ENCODE assay signal across 8 cellular contexts in genomic region chr7:95476904-95477594, GRCh38. TPM values are rescaled to one million over a fixed set of nuclear protein-coding genes. Genes with fewer than 3 reads are reported as not detected.
DNase-seq lines count a peak whose midpoint lies in the region; ATAC-seq and TF ChIP-seq lines count a peak whose summit lies in the region.

No MANE protein-coding gene starts in this region.

- H3K36me3 Mint-ChIP-seq in activated CD4-positive, alpha-beta T cell treated with anti-CD3 and anti-CD28 coated beads for 36 hours (ENCODE audit: low read depth): no peaks in the 10 kb centered on the region

- POLR2A ChIA-PET in activated CD4-positive, alpha-beta T cell treated with anti-CD3 and anti-CD28 coated beads for 36 hours (lab: Charles Lee): no interaction called here

- peaks cover 8% of the 10 kb centered on the region for H3K27me3 Mint-ChIP-seq in activated CD4-positive, alpha-beta T cell treated with anti-CD3 and anti-CD28 coated beads for 36 hours

- no peak overlapping the region for H3K4me3 Mint-ChIP-seq in activated CD4-positive, alpha-beta T cell treated with anti-CD3 and anti-CD28 coated beads for 36 hours

- no peaks in the 10 kb centered on the region for H3K4me1 Mint-ChIP-seq in activated CD4-positive, alpha-beta T cell treated with anti-CD3 and anti-CD28 coated beads for 36 hours

- no peaks in the 10 kb centered on the region for H3K36me3 ChIP-seq in lung (ENCODE audit: control insufficient read depth in 2 of 2, insufficient read depth in 2 of 2, low read length in 2 of 2)

- peak; percentile 28 for DNase-seq in AG09319 (ENCODE audit: extremely low read depth, low read depth)
- DNase-seq in NCI-H2227 (lab: John Stamatoyannopoulos, UW; ENCODE audit: unreplicated experiment): peak; percentile 90
- peak; percentile 64 for DNase-seq in activated CD4-positive, alpha-beta T cell treated with anti-CD3 and anti-CD28 coated beads for 36 hours
- DNase-seq in ecto neural progenitor cell (ENCODE audit: low spot score): peak; percentile 59
- DNase-seq in lung (ENCODE audit: low spot score): peak; percentile 67
- DNase-seq in stimulated activated CD8-positive, alpha-beta memory T cell treated with anti-CD3 and anti-CD28 coated beads, Interleukin-4, amount 100 ng/mL, for 48 hours: peak; percentile 52

- intact Hi-C loops in activated CD4-positive, alpha-beta T cell treated with anti-CD3 and anti-CD28 coated beads for 36 hours (cut with DNase I, micrococcal nuclease): loop anchor here (1.0 to 10.0 kb wide), 7 partner anchors 80 to 1028 kb away; partner anchors contain the start of genes PON3 (in 1 of the 2) and SGCE (in 1 of the 2)

- H3K27ac Mint-ChIP-seq in activated CD4-positive, alpha-beta T cell treated with anti-CD3 and anti-CD28 coated beads for 36 hours: no peak overlapping the region

- WGBS in lung, 2 donors: 10% methylated on average over 11 of the region's 11 CpGs

- ATAC-seq in GM18867 (IDR thresholded peaks at IDR 0.05; ENCODE audit: unreplicated experiment) (peak; percentile 72), HG03196 (IDR thresholded peaks at IDR 0.05; ENCODE audit: unreplicated experiment) (peak; percentile 51), lung (ENCODE audit: insufficient read depth, low FRiP score) (peak; percentile 49)
- ATAC-seq in activated CD4-positive, alpha-beta T cell treated with anti-CD3 and anti-CD28 coated beads for 36 hours: peak; percentile 47

- TF ChIP-seq CTCF in AG09319 (IDR thresholded peaks at IDR 0.05; ENCODE audit: low read depth, low read length): peak; percentile 73
- TF ChIP-seq CTCF in lung (IDR thresholded peaks at IDR 0.05; ENCODE audit: control extremely low read depth, extremely low read depth): peak; percentile 68

- no peak overlapping the region for H3K27ac ChIP-seq in lung (ENCODE audit: low read depth in 1 of 2, low read length in 1 of 2)

- no peaks in the 10 kb centered on the region for H3K27me3 ChIP-seq in lung (ENCODE audit: control insufficient read depth, insufficient read depth)

- no peak overlapping the region for H3K4me3 ChIP-seq in lung

- no peaks in the 10 kb centered on the region for H3K9me3 ChIP-seq in lung (ENCODE audit: control insufficient read depth in 2 of 2, insufficient read depth in 1 of 2, low read length in 1 of 2)

- H3K4me1 ChIP-seq in lung (ENCODE audit: control insufficient read depth in 2 of 2, insufficient read depth in 2 of 2, low read length in 2 of 2): no peaks in the 10 kb centered on the region

- no peaks in the 10 kb centered on the region for H3K9me3 Mint-ChIP-seq in activated CD4-positive, alpha-beta T cell treated with anti-CD3 and anti-CD28 coated beads for 36 hours (ENCODE audit: low read depth)

- CTCF ChIA-PET in activated CD4-positive, alpha-beta T cell treated with anti-CD3 and anti-CD28 coated beads for 36 hours (lab: Charles Lee): interaction anchor here (0.5 to 7.6 kb wide), 33 partner anchors 10 to 1509 kb away, joined by 3 to 85 read pairs (median 4); partner anchors contain the start of genes ASB4 and PON3

RNA-seq across cellular contexts. Expression of gene ASB4, which starts 8.7 kb away (rescaled TPM):
- total RNA-seq in activated CD4-positive, alpha-beta T cell treated with anti-CD3 and anti-CD28 coated beads for 36 hours: not detected
- 1 to 10 TPM in 1 of 2 donors, under 1 TPM in 1; 0.74 to 3.3 TPM for total RNA-seq in lung
- polyA plus RNA-seq in lung: under 1 TPM; 0.05 to 0.47 TPM

RNA-seq across cellular contexts. Expression of gene PON2, which starts 42.2 kb away (rescaled TPM):
- total RNA-seq in activated CD4-positive, alpha-beta T cell treated with anti-CD3 and anti-CD28 coated beads for 36 hours: 1 to 10 TPM; 4.5 to 4.9 TPM
- 100 to 1,000 TPM; 174 to 392 TPM for total RNA-seq in lung
- polyA plus RNA-seq in lung: 100 to 1,000 TPM in 1 of 2 donors, 10 to 100 TPM in 1; 90.4 to 202 TPM

Comparison
In these comparisons a context has a peak if more than half of its experiments do, and no peak if none do; other contexts are left out.
1. DNase-seq: peak in every context shown above with its lines; median percentile 90 in NCI-H2227; 67 in lung; 64 in activated CD4-positive, alpha-beta T cell treated with anti-CD3 and anti-CD28 coated beads for 36 hours; 59 in ecto neural progenitor cell; 52 in stimulated activated CD8-positive, alpha-beta memory T cell treated with anti-CD3 and anti-CD28 coated beads, Interleukin-4, amount 100 ng/mL, for 48 hours; 28 in AG09319.
2. RNA of gene PON2, which starts 42.2 kb away (total RNA-seq): 174 to 392 TPM in lung; 4.5 to 4.9 TPM in activated CD4-positive, alpha-beta T cell treated with anti-CD3 and anti-CD28 coated beads for 36 hours; every median in the first group is over 10 times any median in the second.
3. Peak in every context shown above with its lines, with median percentiles within 50 percentile points of each other: ATAC-seq.